ENCODE assay signal across 11 cellular contexts in genomic region chr16:89096768-89097527, GRCh38. TPM values are rescaled to one million over a fixed set of nuclear protein-coding genes. Genes with fewer than 3 reads are reported as not detected.
DNase-seq lines count a peak whose midpoint lies in the region; ATAC-seq and TF ChIP-seq lines count a peak whose summit lies in the region.
"Had no signal": no experiment of that assay in that cellular context is flagged by ENCODE, and none has a peak within 500 bp of the region (broad histone marks: within the 10 kb centered on the region; RNA-seq: fewer than 3 reads in every experiment).

No MANE protein-coding gene starts in this region.

- no peaks in the 10 kb centered on the region for H3K9me3 Mint-ChIP-seq in CD14-positive monocyte

- H3K36me3 ChIP-seq in DND-41 (ENCODE audit: insufficient read depth, low read length): peaks cover 44% of the 10 kb centered on the region

- peaks cover 27 to 50% of the 10 kb centered on the region in 2 donors for H3K36me3 Mint-ChIP-seq in CD14-positive monocyte

- TF ChIP-seq CTCF in DND-41 (IDR thresholded peaks at IDR 0.05; ENCODE audit: borderline replicate concordance, extremely low read depth, low read length, poor library complexity, severe bottlenecking) (no peak), CD14-positive monocyte (IDR thresholded peaks at IDR 0.05) (no peak), GM13977 (IDR thresholded peaks at IDR 0.05; ENCODE audit: extremely low read depth, insufficient read depth, missing control alignments) (no peak)

- H3K4me1 Mint-ChIP-seq in CD14-positive monocyte: peaks cover 63% of the 10 kb centered on the region

- H3K4me3 Mint-ChIP-seq in CD14-positive monocyte: no peak overlapping the region

- H3K27ac Mint-ChIP-seq in CD14-positive monocyte: peak overlapping the region in 3 of 7 donors; percentile 15 to 60 (median 54)

- H3K79me2 ChIP-seq in DND-41 (ENCODE audit: insufficient read depth, low read length): peaks cover 75% of the 10 kb centered on the region

- in situ Hi-C loops in GM13977 (cut with MboI; ENCODE audit: low pct_unique_long_range_greater_than_20kb, low sequenced_read_pairs, unreplicated experiment): no loop called here

- DNase-seq in DND-41: no peak
- peak; percentile 45 for DNase-seq in activated CD4-positive, alpha-beta T cell treated with anti-CD3 and anti-CD28 coated beads, Interleukin-2, amount 50 U/mL, for 1 hour
- DNase-seq in activated naive CD8-positive, alpha-beta T cell treated with anti-CD3 and anti-CD28 coated beads, Interleukin-2, amount 50 U/mL, for 16 hours (ENCODE audit: low read depth, low spot score): peak; percentile 41
- DNase-seq in stimulated activated CD4-positive, alpha-beta T cell treated with anti-CD3 and anti-CD28 coated beads, Interleukin-4, amount 100 ng/mL, for 24 hours: peak; percentile 67
- DNase-seq in CD14-positive monocyte (ENCODE audit: low spot score): no peak
- DNase-seq in GM13977 (ENCODE audit: low spot score): no peak
- no peak for DNase-seq in NCI-H524 treated with DMSO at 0.1 percent for 48 hours (lab: John Stamatoyannopoulos, UW)
- no peak for DNase-seq in amygdala (lab: John Stamatoyannopoulos, UW)
- DNase-seq: NCI-H1092, SHP77 had no signal

- H3K27ac ChIP-seq in DND-41 (ENCODE audit: low read length): no peak overlapping the region
- H3K27ac ChIP-seq: pancreas had no signal

- H3K4me3 ChIP-seq in DND-41 (ENCODE audit: low read depth in 1 of 2, low read length in 2 of 2): no peak overlapping the region
- H3K4me3 ChIP-seq: pancreas had no signal

- no peak overlapping the region for H2AFZ ChIP-seq in DND-41 (ENCODE audit: low read depth, low read length)

- intact Hi-C loops in CD14-positive monocyte (cut with micrococcal nuclease): loop anchor here (10.0 kb wide), 2 partner anchors 152 to 162 kb away; no protein-coding TSS in a partner anchor

- H3K9me3 ChIP-seq in DND-41 (ENCODE audit: insufficient read depth, low read length, severe bottlenecking): no peaks in the 10 kb centered on the region
- H3K9me3 ChIP-seq: pancreas had no signal

- no peak for ATAC-seq in DND-41 (ENCODE audit: insufficient read depth, low read depth)
- ATAC-seq: pancreas had no signal

- H3K4me2 ChIP-seq in DND-41 (ENCODE audit: insufficient read depth, low read length): peak overlapping the region; percentile 15; the same call in 1 of the 2 replicates

- no peak overlapping the region for H3K9ac ChIP-seq in DND-41 (ENCODE audit: low read depth, low read length)

- peaks cover 32% of the 10 kb centered on the region for H3K4me1 ChIP-seq in DND-41 (ENCODE audit: insufficient read depth, low read length)

- H3K27me3 ChIP-seq in DND-41 (ENCODE audit: insufficient read depth, low read length, poor library complexity): no peaks in the 10 kb centered on the region
- H3K27me3 ChIP-seq: pancreas had no signal

- H4K20me1 ChIP-seq in DND-41 (ENCODE audit: insufficient read depth, low read length): peaks cover 35% of the 10 kb centered on the region

- peaks cover 9 to 10% (median 9%) of the 10 kb centered on the region in 3 donors for H3K27me3 Mint-ChIP-seq in CD14-positive monocyte (ENCODE audit: low read depth in 3 of 3)

RNA-seq across cellular contexts. Expression of gene ACSF3, which starts 3.3 kb away (rescaled TPM):
- 10 to 100 TPM; 23.5 to 26.4 TPM for polyA plus RNA-seq in CD14-positive monocyte

Comparison
In these comparisons a context has a peak if more than half of its experiments do, and no peak if none do; other contexts are left out.
1. DNase-seq: peak in activated CD4-positive, alpha-beta T cell treated with anti-CD3 and anti-CD28 coated beads, Interleukin-2, amount 50 U/mL, for 1 hour (single experiment), activated naive CD8-positive, alpha-beta T cell treated with anti-CD3 and anti-CD28 coated beads, Interleukin-2, amount 50 U/mL, for 16 hours (single experiment) and stimulated activated CD4-positive, alpha-beta T cell treated with anti-CD3 and anti-CD28 coated beads, Interleukin-4, amount 100 ng/mL, for 24 hours (single experiment); none in DND-41 (single experiment), CD14-positive monocyte (single experiment), GM13977 (single experiment), NCI-H524 treated with DMSO at 0.1 percent for 48 hours (single experiment) and amygdala (0 of 56).